Comparison of ENCODE assay signal across 15 cellular contexts in the genomic region with DNA sequence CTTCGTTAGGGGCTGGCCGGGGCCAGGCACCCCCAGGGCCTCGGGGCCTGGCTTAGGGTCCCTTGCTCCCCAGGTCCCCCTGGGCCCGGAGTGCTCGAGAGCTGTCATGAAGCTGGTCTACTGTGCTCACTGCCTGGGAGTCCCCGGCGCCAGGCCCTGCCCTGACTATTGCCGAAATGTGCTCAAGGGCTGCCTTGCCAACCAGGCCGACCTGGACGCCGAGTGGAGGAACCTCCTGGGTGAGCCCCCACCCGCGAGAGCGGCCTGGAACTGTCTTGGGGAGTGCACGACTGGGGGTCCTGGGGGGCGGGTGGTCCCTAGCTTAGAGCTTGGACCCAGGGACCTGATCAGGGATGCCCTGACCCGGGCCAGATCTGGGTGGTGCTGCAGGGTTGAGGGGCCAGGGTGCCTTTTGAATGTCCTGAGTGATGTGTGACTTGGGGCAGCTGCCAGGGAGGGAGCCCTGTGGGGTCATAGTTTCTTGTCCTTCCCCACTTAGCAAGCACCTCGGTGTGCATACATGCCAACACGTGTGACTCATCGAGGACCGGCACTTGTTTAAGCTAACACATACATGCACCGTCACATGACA. TPM values are rescaled to one million over a fixed set of nuclear protein-coding genes. Genes with fewer than 3 reads are reported as not detected.
A peak's percentile ranks its signal among the peaks of the same experiment; 100 is the strongest.
DNase-seq lines count a peak whose midpoint lies in the region; ATAC-seq and TF ChIP-seq lines count a peak whose summit lies in the region.
"Had no signal": no experiment of that assay in that cellular context is flagged by ENCODE, and none has a peak within 500 bp of the region (broad histone marks: within the 10 kb centered on the region; RNA-seq: fewer than 3 reads in every experiment).

No MANE protein-coding gene starts in this region.

- H3K9me3 ChIP-seq in mucosa of descending colon: no peaks in the 10 kb centered on the region
- no peaks in the 10 kb centered on the region for H3K9me3 ChIP-seq in tibial nerve
- H3K9me3 ChIP-seq: SJCRH30 had no signal

- no peak overlapping the region for H3K27ac Mint-ChIP-seq in activated CD8-positive, alpha-beta memory T cell treated with anti-CD3 and anti-CD28 coated beads, Interleukin-2, amount 10 ng/mL, durations not matched to agents 7 days and 5 days
- no peak overlapping the region for H3K27ac Mint-ChIP-seq in stimulated activated naive B cell treated with anti-CD40 and anti-IgM and Interleukin-4, amounts not matched to agents 10 μg/mL and 1 μg/mL and 100 μg/mL, for 72 hours

- intact Hi-C loops in mucosa of descending colon (cut with DNase I, micrococcal nuclease): no loop called here

- no peak overlapping the region for H3K4me3 Mint-ChIP-seq in activated CD8-positive, alpha-beta memory T cell treated with anti-CD3 and anti-CD28 coated beads, Interleukin-2, amount 10 ng/mL, durations not matched to agents 7 days and 5 days
- H3K4me3 Mint-ChIP-seq in stimulated activated naive B cell treated with anti-CD40 and anti-IgM and Interleukin-4, amounts not matched to agents 10 μg/mL and 1 μg/mL and 100 μg/mL, for 72 hours: no peak overlapping the region

- H3K9me3 Mint-ChIP-seq in activated CD8-positive, alpha-beta memory T cell treated with anti-CD3 and anti-CD28 coated beads, Interleukin-2, amount 10 ng/mL, durations not matched to agents 7 days and 5 days (ENCODE audit: low read depth): no peaks in the 10 kb centered on the region
- H3K9me3 Mint-ChIP-seq in stimulated activated naive B cell treated with anti-CD40 and anti-IgM and Interleukin-4, amounts not matched to agents 10 μg/mL and 1 μg/mL and 100 μg/mL, for 72 hours: no peaks in the 10 kb centered on the region

- WGBS in tibial nerve, 2 donors: 84 to 89% methylated on average over 10 to 18 of the region's 22 CpGs

- DNase-seq in activated CD8-positive, alpha-beta memory T cell treated with anti-CD3 and anti-CD28 coated beads, Interleukin-2, amount 10 ng/mL, durations not matched to agents 7 days and 5 days: peak; percentile 37
- DNase-seq in activated CD8-positive, alpha-beta memory T cell treated with anti-CD3 and anti-CD28 coated beads for 24 hours: no peak
- DNase-seq in effector CD4-positive, alpha-beta T cell: peak; percentile 1
- DNase-seq in mucosa of descending colon (peak in 2 of 3 donors; percentile 23 to 44), tibial nerve (ENCODE audit: low spot score in 2 of 2) (peak; percentile 4 to 12), retina (no peak), dermis blood vessel endothelial cell (no peak)
- no peak for DNase-seq in stimulated activated naive B cell treated with anti-CD40 and anti-IgM and Interleukin-4, amounts not matched to agents 10 μg/mL and 1 μg/mL and 100 μg/mL, for 72 hours
- DNase-seq: ACHN, brain microvascular endothelial cell, COR-L47, IMR-90, mesenchymal stem cell, NCI-H1417 treated with DMSO at 0.1 percent for 48 hours had no signal

- H3K27me3 ChIP-seq in tibial nerve: no peaks in the 10 kb centered on the region
- H3K27me3 ChIP-seq: brain microvascular endothelial cell, SJCRH30 had no signal

- no peak overlapping the region for H3K27ac ChIP-seq in tibial nerve
- H3K27ac ChIP-seq: brain microvascular endothelial cell, SJCRH30 had no signal

- H3K36me3 Mint-ChIP-seq in activated CD8-positive, alpha-beta memory T cell treated with anti-CD3 and anti-CD28 coated beads, Interleukin-2, amount 10 ng/mL, durations not matched to agents 7 days and 5 days: no peaks in the 10 kb centered on the region
- peaks cover 6 to 11% of the 10 kb centered on the region in 2 donors for H3K36me3 Mint-ChIP-seq in stimulated activated naive B cell treated with anti-CD40 and anti-IgM and Interleukin-4, amounts not matched to agents 10 μg/mL and 1 μg/mL and 100 μg/mL, for 72 hours

- TF ChIP-seq POLR2A in tibial nerve (IDR thresholded peaks at IDR 0.05): no peak

- CTCF ChIA-PET in activated CD8-positive, alpha-beta memory T cell treated with anti-CD3 and anti-CD28 coated beads, Interleukin-2, amount 10 ng/mL, durations not matched to agents 7 days and 5 days (lab: Charles Lee): no interaction called here

- no peak for TF ChIP-seq EP300 in tibial nerve (IDR thresholded peaks at IDR 0.05)

- no peaks in the 10 kb centered on the region for H3K4me1 Mint-ChIP-seq in activated CD8-positive, alpha-beta memory T cell treated with anti-CD3 and anti-CD28 coated beads, Interleukin-2, amount 10 ng/mL, durations not matched to agents 7 days and 5 days
- no peaks in the 10 kb centered on the region for H3K4me1 Mint-ChIP-seq in stimulated activated naive B cell treated with anti-CD40 and anti-IgM and Interleukin-4, amounts not matched to agents 10 μg/mL and 1 μg/mL and 100 μg/mL, for 72 hours

- H3K4me3 ChIP-seq in mucosa of descending colon: no peak overlapping the region
- H3K4me3 ChIP-seq in tibial nerve: no peak overlapping the region
- H3K4me3 ChIP-seq: SJCRH30 had no signal

- no peak for TF ChIP-seq CTCF in mucosa of descending colon (IDR thresholded peaks at IDR 0.05)
- no peak for TF ChIP-seq CTCF in tibial nerve (IDR thresholded peaks at IDR 0.05)

- no peak for ATAC-seq in activated CD8-positive, alpha-beta memory T cell treated with anti-CD3 and anti-CD28 coated beads, Interleukin-2, amount 10 ng/mL, durations not matched to agents 7 days and 5 days
- ATAC-seq in mucosa of descending colon: no peak
- ATAC-seq in stimulated activated naive B cell treated with anti-CD40 and anti-IgM and Interleukin-4, amounts not matched to agents 10 μg/mL and 1 μg/mL and 100 μg/mL, for 72 hours (replicated peaks): no peak

- no peaks in the 10 kb centered on the region for H3K4me1 ChIP-seq in mucosa of descending colon (ENCODE audit: low read depth)
- H3K4me1 ChIP-seq in tibial nerve: peaks cover 0 to 13% (median 0%) of the 10 kb centered on the region in 4 donors

- H3K36me3 ChIP-seq in mucosa of descending colon (ENCODE audit: low read depth): no peaks in the 10 kb centered on the region
- peaks cover 0 to 88% (median 0%) of the 10 kb centered on the region in 3 donors for H3K36me3 ChIP-seq in tibial nerve

- no peaks in the 10 kb centered on the region for H3K27me3 Mint-ChIP-seq in activated CD8-positive, alpha-beta memory T cell treated with anti-CD3 and anti-CD28 coated beads, Interleukin-2, amount 10 ng/mL, durations not matched to agents 7 days and 5 days
- H3K27me3 Mint-ChIP-seq in stimulated activated naive B cell treated with anti-CD40 and anti-IgM and Interleukin-4, amounts not matched to agents 10 μg/mL and 1 μg/mL and 100 μg/mL, for 72 hours: no peaks in the 10 kb centered on the region

RNA-seq across cellular contexts. Expression of a gene that starts 27.9 kb away (rescaled TPM):
- total RNA-seq in activated CD8-positive, alpha-beta memory T cell treated with anti-CD3 and anti-CD28 coated beads, Interleukin-2, amount 10 ng/mL, durations not matched to agents 7 days and 5 days: 1 to 10 TPM; 3.2 to 4.5 TPM
- total RNA-seq in mucosa of descending colon: 10 to 100 TPM; 12.4 to 29.2 (median 15.4) TPM
- 100 to 1,000 TPM; 117 to 153 (median 144) TPM for total RNA-seq in tibial nerve
- total RNA-seq in dermis blood vessel endothelial cell: 8.3 and 11.3 TPM in 2 replicates

Comparison
In these comparisons a context has a peak if more than half of its experiments do, and no peak if none do; other contexts are left out.
1. DNase-seq: peak in activated CD8-positive, alpha-beta memory T cell treated with anti-CD3 and anti-CD28 coated beads, Interleukin-2, amount 10 ng/mL, durations not matched to agents 7 days and 5 days (single experiment), effector CD4-positive, alpha-beta T cell (single experiment), mucosa of descending colon (2 of 3) and tibial nerve (2 of 2); none in activated CD8-positive, alpha-beta memory T cell treated with anti-CD3 and anti-CD28 coated beads for 24 hours (single experiment), retina (single experiment), stimulated activated naive B cell treated with anti-CD40 and anti-IgM and Interleukin-4, amounts not matched to agents 10 μg/mL and 1 μg/mL and 100 μg/mL, for 72 hours (single experiment) and dermis blood vessel endothelial cell (single experiment).